Comparison of ENCODE assay signal across 8 cellular contexts in genomic region chr4:82284858-82285805, GRCh38.
DNase-seq lines count a peak whose midpoint lies in the region; ATAC-seq lines count a peak whose summit lies in the region.

No MANE protein-coding gene starts in this region.

- peak; percentile 99 for ATAC-seq in GM21360 (IDR thresholded peaks at IDR 0.05; ENCODE audit: unreplicated experiment)
- ATAC-seq in effector memory CD8-positive, alpha-beta T cell (replicated peaks), result peak; percentile 92

- H3K9me3 Mint-ChIP-seq in CD8-positive, alpha-beta memory T cell, result no peaks in the 10 kb centered on the region
- H3K9me3 Mint-ChIP-seq in effector memory CD8-positive, alpha-beta T cell, result no peaks in the 10 kb centered on the region

- no peaks in the 10 kb centered on the region for H3K27me3 Mint-ChIP-seq in CD8-positive, alpha-beta memory T cell
- H3K27me3 Mint-ChIP-seq in effector memory CD8-positive, alpha-beta T cell, result no peaks in the 10 kb centered on the region

- peak overlapping the region; percentile 62 for H3K4me3 ChIP-seq in CD8-positive, alpha-beta memory T cell (ENCODE audit: low read length)

- H3K27ac Mint-ChIP-seq in CD8-positive, alpha-beta memory T cell, result peak overlapping the region; percentile 2 to 89 (median 66)
- H3K27ac Mint-ChIP-seq in effector memory CD8-positive, alpha-beta T cell, result no peak overlapping the region

- no peaks in the 10 kb centered on the region for H3K27me3 ChIP-seq in CD8-positive, alpha-beta memory T cell (ENCODE audit: insufficient read depth, low read length, poor library complexity, severe bottlenecking)

- CTCF ChIA-PET in CD8-positive, alpha-beta memory T cell (lab: Charles Lee), result interaction anchor here (0.6 to 2.7 kb wide), 11 partner anchors 9 to 814 kb away, joined by 3 to 15 read pairs (median 5); partner anchors contain the start of genes HNRNPD and HNRNPDL

- DNase-seq in CD8-positive, alpha-beta memory T cell, result peak; percentile 98 to 100 (median 99)
- peak; percentile 92 for DNase-seq in HT-29 (ENCODE audit: low spot score)
- DNase-seq in NK-92 treated with Interleukin-12 subunit alpha and Interleukin-12 subunit beta, amount 100 ng/mL, for 24 hours (lab: John Stamatoyannopoulos, UW), result peak; percentile 97
- DNase-seq in activated CD8-positive, alpha-beta memory T cell treated with anti-CD3 and anti-CD28 coated beads for 4 hours (ENCODE audit: low read depth in 2 of 2), result peak; percentile 96 to 99
- peak; percentile 100 for DNase-seq in effector memory CD8-positive, alpha-beta T cell
- DNase-seq in medulla oblongata (ENCODE audit: extremely low spot score), result peak; percentile 99
- peak; percentile 98 to 99 (median 99) for DNase-seq in stimulated activated CD4-positive, alpha-beta T cell treated with anti-CD3 and anti-CD28 coated beads, TNF-alpha, amount 100 ng/mL, for 48 hours (ENCODE audit: low read depth in 3 of 3)

- POLR2A ChIA-PET in CD8-positive, alpha-beta memory T cell (lab: Charles Lee), result interaction anchor here (1.1 to 2.0 kb wide), 3 partner anchors 89 to 146 kb away, joined by 3 to 17 read pairs (median 6); partner anchors contain the start of genes HNRNPD and HNRNPDL

- peaks cover 13 to 17% (median 14%) of the 10 kb centered on the region in 3 donors for H3K4me1 Mint-ChIP-seq in CD8-positive, alpha-beta memory T cell
- peaks cover 14% of the 10 kb centered on the region in 2 donors for H3K4me1 Mint-ChIP-seq in effector memory CD8-positive, alpha-beta T cell (ENCODE audit: low read depth in 2 of 2)

- H3K4me1 ChIP-seq in CD8-positive, alpha-beta memory T cell (ENCODE audit: insufficient read depth, low read length), result peaks cover 5% of the 10 kb centered on the region

- H3K27ac ChIP-seq in CD8-positive, alpha-beta memory T cell (ENCODE audit: low read depth, low read length), result peak overlapping the region; percentile 38

- H3K36me3 ChIP-seq in CD8-positive, alpha-beta memory T cell (ENCODE audit: insufficient read depth, low read length), result no peaks in the 10 kb centered on the region

- H3K4me3 Mint-ChIP-seq in CD8-positive, alpha-beta memory T cell, result peak overlapping the region; percentile 48 to 93 (median 86)
- H3K4me3 Mint-ChIP-seq in effector memory CD8-positive, alpha-beta T cell, result peak overlapping the region; percentile 71 to 77

- H3K9me3 ChIP-seq in CD8-positive, alpha-beta memory T cell (ENCODE audit: low read length), result no peaks in the 10 kb centered on the region

- no peaks in the 10 kb centered on the region for H3K36me3 Mint-ChIP-seq in CD8-positive, alpha-beta memory T cell
- H3K36me3 Mint-ChIP-seq in effector memory CD8-positive, alpha-beta T cell (ENCODE audit: insufficient read depth), result no peaks in the 10 kb centered on the region

Comparison
In these comparisons a context has a peak if more than half of its experiments do, and no peak if none do; other contexts are left out.
1. Peak in every context shown above with its lines: DNase-seq, ATAC-seq, H3K4me3 ChIP-seq and H3K27ac ChIP-seq.
2. H3K27ac Mint-ChIP-seq: peak in CD8-positive, alpha-beta memory T cell (8 of 8); none in effector memory CD8-positive, alpha-beta T cell (0 of 2).